ENCODE assay signal across 1 cellular context in the genomic region with DNA sequence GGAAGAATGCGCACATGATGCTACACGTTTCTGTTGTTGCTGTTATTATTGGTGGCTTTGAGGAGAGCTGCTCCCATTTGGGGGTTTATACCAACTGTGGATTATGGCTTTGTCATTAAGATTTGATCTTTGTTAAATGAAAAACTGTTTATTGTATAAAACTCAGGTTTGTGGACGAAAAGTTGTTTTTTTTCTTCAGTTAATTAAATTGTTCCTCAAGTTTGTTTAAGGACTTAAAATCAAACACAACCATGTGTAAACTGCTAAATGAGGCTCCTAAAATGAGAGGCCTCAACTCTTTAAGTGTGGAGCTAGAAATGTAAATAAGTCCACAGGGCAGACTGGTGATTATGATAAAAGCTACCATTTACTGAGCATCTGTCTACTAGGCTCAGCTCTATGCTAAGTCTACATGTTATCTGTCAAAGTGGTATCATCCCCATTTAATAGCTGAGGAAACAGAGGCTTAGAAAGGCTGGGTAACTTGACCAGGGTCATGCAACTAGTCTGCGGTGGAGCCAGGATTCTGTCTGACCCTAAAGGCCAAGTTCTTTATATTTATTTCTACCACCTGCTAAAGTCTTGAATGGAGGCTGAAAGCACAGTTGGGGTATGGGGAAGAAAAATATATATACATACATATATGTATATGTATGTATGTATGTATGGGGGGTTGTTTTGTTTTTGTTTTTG.
TF ChIP-seq lines count a peak whose summit lies in the region.

No MANE protein-coding gene starts in this region.

TF ChIP-seq in GM23338, 12 proteins besides CTCF, POLR2A, EP300 and RAD21 (continued from another document):
- TF ChIP-seq, protein P1, sequence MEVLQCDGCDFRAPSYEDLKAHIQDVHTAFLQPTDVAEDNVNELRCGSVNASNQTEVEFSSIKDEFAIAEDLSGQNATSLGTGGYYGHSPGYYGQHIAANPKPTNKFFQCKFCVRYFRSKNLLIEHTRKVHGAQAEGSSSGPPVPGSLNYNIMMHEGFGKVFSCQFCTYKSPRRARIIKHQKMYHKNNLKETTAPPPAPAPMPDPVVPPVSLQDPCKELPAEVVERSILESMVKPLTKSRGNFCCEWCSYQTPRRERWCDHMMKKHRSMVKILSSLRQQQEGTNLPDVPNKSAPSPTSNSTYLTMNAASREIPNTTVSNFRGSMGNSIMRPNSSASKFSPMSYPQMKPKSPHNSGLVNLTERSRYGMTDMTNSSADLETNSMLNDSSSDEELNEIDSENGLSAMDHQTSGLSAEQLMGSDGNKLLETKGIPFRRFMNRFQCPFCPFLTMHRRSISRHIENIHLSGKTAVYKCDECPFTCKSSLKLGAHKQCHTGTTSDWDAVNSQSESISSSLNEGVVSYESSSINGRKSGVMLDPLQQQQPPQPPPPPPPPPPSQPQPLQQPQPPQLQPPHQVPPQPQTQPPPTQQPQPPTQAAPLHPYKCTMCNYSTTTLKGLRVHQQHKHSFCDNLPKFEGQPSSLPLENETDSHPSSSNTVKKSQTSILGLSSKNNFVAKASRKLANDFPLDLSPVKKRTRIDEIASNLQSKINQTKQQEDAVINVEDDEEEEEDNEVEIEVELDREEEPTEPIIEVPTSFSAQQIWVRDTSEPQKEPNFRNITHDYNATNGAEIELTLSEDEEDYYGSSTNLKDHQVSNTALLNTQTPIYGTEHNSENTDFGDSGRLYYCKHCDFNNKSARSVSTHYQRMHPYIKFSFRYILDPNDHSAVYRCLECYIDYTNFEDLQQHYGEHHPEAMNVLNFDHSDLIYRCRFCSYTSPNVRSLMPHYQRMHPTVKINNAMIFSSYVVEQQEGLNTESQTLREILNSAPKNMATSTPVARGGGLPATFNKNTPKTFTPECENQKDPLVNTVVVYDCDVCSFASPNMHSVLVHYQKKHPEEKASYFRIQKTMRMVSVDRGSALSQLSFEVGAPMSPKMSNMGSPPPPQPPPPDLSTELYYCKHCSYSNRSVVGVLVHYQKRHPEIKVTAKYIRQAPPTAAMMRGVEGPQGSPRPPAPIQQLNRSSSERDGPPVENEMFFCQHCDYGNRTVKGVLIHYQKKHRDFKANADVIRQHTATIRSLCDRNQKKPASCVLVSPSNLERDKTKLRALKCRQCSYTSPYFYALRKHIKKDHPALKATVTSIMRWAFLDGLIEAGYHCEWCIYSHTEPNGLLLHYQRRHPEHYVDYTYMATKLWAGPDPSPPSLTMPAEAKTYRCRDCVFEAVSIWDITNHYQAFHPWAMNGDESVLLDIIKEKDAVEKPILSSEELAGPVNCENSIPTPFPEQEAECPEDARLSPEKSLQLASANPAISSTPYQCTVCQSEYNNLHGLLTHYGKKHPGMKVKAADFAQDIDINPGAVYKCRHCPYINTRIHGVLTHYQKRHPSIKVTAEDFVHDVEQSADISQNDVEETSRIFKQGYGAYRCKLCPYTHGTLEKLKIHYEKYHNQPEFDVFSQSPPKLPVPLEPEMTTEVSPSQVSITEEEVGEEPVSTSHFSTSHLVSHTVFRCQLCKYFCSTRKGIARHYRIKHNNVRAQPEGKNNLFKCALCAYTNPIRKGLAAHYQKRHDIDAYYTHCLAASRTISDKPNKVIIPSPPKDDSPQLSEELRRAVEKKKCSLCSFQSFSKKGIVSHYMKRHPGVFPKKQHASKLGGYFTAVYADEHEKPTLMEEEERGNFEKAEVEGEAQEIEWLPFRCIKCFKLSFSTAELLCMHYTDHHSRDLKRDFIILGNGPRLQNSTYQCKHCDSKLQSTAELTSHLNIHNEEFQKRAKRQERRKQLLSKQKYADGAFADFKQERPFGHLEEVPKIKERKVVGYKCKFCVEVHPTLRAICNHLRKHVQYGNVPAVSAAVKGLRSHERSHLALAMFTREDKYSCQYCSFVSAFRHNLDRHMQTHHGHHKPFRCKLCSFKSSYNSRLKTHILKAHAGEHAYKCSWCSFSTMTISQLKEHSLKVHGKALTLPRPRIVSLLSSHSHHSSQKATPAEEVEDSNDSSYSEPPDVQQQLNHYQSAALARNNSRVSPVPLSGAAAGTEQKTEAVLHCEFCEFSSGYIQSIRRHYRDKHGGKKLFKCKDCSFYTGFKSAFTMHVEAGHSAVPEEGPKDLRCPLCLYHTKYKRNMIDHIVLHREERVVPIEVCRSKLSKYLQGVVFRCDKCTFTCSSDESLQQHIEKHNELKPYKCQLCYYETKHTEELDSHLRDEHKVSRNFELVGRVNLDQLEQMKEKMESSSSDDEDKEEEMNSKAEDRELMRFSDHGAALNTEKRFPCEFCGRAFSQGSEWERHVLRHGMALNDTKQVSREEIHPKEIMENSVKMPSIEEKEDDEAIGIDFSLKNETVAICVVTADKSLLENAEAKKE (CRISPR knock-in tag; IDR thresholded peaks at IDR 0.05), result no peak
- TF ChIP-seq, protein P2, sequence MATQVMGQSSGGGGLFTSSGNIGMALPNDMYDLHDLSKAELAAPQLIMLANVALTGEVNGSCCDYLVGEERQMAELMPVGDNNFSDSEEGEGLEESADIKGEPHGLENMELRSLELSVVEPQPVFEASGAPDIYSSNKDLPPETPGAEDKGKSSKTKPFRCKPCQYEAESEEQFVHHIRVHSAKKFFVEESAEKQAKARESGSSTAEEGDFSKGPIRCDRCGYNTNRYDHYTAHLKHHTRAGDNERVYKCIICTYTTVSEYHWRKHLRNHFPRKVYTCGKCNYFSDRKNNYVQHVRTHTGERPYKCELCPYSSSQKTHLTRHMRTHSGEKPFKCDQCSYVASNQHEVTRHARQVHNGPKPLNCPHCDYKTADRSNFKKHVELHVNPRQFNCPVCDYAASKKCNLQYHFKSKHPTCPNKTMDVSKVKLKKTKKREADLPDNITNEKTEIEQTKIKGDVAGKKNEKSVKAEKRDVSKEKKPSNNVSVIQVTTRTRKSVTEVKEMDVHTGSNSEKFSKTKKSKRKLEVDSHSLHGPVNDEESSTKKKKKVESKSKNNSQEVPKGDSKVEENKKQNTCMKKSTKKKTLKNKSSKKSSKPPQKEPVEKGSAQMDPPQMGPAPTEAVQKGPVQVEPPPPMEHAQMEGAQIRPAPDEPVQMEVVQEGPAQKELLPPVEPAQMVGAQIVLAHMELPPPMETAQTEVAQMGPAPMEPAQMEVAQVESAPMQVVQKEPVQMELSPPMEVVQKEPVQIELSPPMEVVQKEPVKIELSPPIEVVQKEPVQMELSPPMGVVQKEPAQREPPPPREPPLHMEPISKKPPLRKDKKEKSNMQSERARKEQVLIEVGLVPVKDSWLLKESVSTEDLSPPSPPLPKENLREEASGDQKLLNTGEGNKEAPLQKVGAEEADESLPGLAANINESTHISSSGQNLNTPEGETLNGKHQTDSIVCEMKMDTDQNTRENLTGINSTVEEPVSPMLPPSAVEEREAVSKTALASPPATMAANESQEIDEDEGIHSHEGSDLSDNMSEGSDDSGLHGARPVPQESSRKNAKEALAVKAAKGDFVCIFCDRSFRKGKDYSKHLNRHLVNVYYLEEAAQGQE (IDR thresholded peaks at IDR 0.05; ENCODE audit: unreplicated experiment), result no peak
- TF ChIP-seq EZH2 (IDR thresholded peaks at IDR 0.05; ENCODE audit: low read depth, unreplicated experiment), result no peak
- TF ChIP-seq STAT1 (IDR thresholded peaks at IDR 0.05; ENCODE audit: unreplicated experiment), result no peak
- TF ChIP-seq JUNB (IDR thresholded peaks at IDR 0.05; ENCODE audit: unreplicated experiment), result no peak
- TF ChIP-seq CREB1 (CRISPR knock-in tag; IDR thresholded peaks at IDR 0.05; ENCODE audit: low read depth), result no peak
- TF ChIP-seq EZH2phosphoT487 (IDR thresholded peaks at IDR 0.05; ENCODE audit: unreplicated experiment), result no peak
- TF ChIP-seq POLR2AphosphoS5 (IDR thresholded peaks at IDR 0.05; ENCODE audit: low read depth), result no peak
- TF ChIP-seq ZNF114 (CRISPR knock-in tag; IDR thresholded peaks at IDR 0.05), result no peak
- no peak for TF ChIP-seq ZNF331 (CRISPR knock-in tag; IDR thresholded peaks at IDR 0.05; ENCODE audit: low read depth)
